16 cellular contexts compared by ENCODE assay signal in the genomic region with DNA sequence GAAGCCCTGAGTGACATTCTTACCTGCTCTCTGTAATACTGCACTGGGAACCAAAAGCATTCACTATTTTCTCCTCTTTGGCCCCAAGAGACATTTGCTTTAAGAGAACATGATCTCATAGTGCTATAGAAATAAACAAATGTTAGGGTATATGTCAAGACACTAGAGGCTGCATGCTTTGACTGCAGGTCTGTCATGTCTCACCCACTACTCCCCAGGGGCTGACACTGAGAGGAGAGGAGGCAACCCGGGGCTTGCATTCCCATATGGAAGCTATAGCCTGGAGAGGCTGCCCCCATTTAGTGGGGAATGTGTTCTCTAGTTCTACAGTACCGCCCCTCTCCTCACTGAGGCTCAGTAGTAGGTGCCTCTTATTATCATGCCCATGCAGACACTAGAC. TPM values are rescaled to one million over a fixed set of nuclear protein-coding genes. Genes with fewer than 3 reads are reported as not detected.
DNase-seq lines count a peak whose midpoint lies in the region; ATAC-seq and TF ChIP-seq lines count a peak whose summit lies in the region.
"Had no signal": no experiment of that assay in that cellular context is flagged by ENCODE, and none has a peak within 500 bp of the region (broad histone marks: within the 10 kb centered on the region; RNA-seq: fewer than 3 reads in every experiment).

No MANE protein-coding gene starts in this region.

- H3K79me2 ChIP-seq in Karpas-422 (ENCODE audit: low read length), result no peaks in the 10 kb centered on the region

- no peaks in the 10 kb centered on the region for H3K9me2 ChIP-seq in Karpas-422 (replicated peaks; ENCODE audit: insufficient read depth, low read length)

- peak overlapping the region; percentile 62; the same call in 1 of the 2 replicates for H2AFZ ChIP-seq in Karpas-422 (ENCODE audit: low read length)
- no peak overlapping the region for H2AFZ ChIP-seq in mesenchymal stem cell (ENCODE audit: low read depth, low read length)

- H3K9ac ChIP-seq in Karpas-422 (ENCODE audit: low read length) (no peak overlapping the region), mesenchymal stem cell (ENCODE audit: low read length) (no peak overlapping the region)

- H2BK12ac ChIP-seq in mesenchymal stem cell (ENCODE audit: low read length in 2 of 2), result peak overlapping the region in 1 of 2 experiments; percentile 77

- H3K9me3 ChIP-seq in HEK293 (ENCODE audit: control insufficient read depth, insufficient read depth, low read depth, low read length), result no peaks in the 10 kb centered on the region
- H3K9me3 ChIP-seq in Karpas-422 (ENCODE audit: low read length), result no peaks in the 10 kb centered on the region
- no peaks in the 10 kb centered on the region for H3K9me3 ChIP-seq in mesenchymal stem cell (ENCODE audit: control insufficient read depth, low read length)
- no peaks in the 10 kb centered on the region for H3K9me3 ChIP-seq in heart right ventricle
- H3K9me3 ChIP-seq: A549, BE2C, HAP-1 had no signal

- peak overlapping the region in 1 of 2 experiments; percentile 33 for H3K18ac ChIP-seq in mesenchymal stem cell (ENCODE audit: low read depth in 1 of 2, low read length in 2 of 2)

- intact Hi-C loops in heart right ventricle (cut with DNase I), result no loop called here

- CTCF ChIA-PET in HEK293 (lab: Yijun Ruan, JAX), result interaction anchor here (1.1 kb wide), 1 partner anchor 35 kb away, joined by 3 read pairs; no protein-coding TSS in a partner anchor

- no peak overlapping the region for H2BK120ac ChIP-seq in mesenchymal stem cell (ENCODE audit: low read depth, low read length)

- no peak overlapping the region for H3K4ac ChIP-seq in mesenchymal stem cell (ENCODE audit: low read depth in 1 of 2, low read length in 2 of 2)

- 0% methylated on average over 2 of the region's 2 CpGs for WGBS in mesenchymal stem cell
- 51 to 63% methylated on average over 2 of the region's 2 CpGs for WGBS in heart right ventricle, 2 donors

- no peak overlapping the region for H2AK5ac ChIP-seq in mesenchymal stem cell (ENCODE audit: low read length, severe bottlenecking)

- H3K4me1 ChIP-seq in HEK293 (ENCODE audit: control insufficient read depth, insufficient read depth, low read length), result peaks cover 6% of the 10 kb centered on the region; the same call in 1 of the 2 replicates
- H3K4me1 ChIP-seq in Karpas-422 (ENCODE audit: low read length), result peaks cover 42% of the 10 kb centered on the region
- no peaks in the 10 kb centered on the region for H3K4me1 ChIP-seq in mesenchymal stem cell (ENCODE audit: control insufficient read depth, insufficient read depth, low read depth, low read length)
- peaks cover 0 to 16% (median 9%) of the 10 kb centered on the region in 9 donors for H3K4me1 ChIP-seq in heart right ventricle

- H4K20me1 ChIP-seq in Karpas-422 (ENCODE audit: insufficient read depth, low read depth, low read length), result no peaks in the 10 kb centered on the region

- no peak overlapping the region for H3K27ac ChIP-seq in HEK293 (ENCODE audit: extremely low read depth, low read depth, low read length)
- peak overlapping the region; percentile 44 for H3K27ac ChIP-seq in Karpas-422 (ENCODE audit: low read length)
- H3K27ac ChIP-seq in mesenchymal stem cell (ENCODE audit: low read length, poor library complexity, severe bottlenecking), result no peak overlapping the region
- no peak overlapping the region for H3K27ac ChIP-seq in heart right ventricle
- H3K27ac ChIP-seq: A549, C4-2B, HL-60 had no signal

- DNase-seq in Karpas-422 (peak; percentile 69), NCI-H2171 treated with DMSO at 0.1 percent for 48 hours (lab: John Stamatoyannopoulos, UW) (peak; percentile 31), mesenchymal stem cell (peak; percentile 50), HT-29 (ENCODE audit: low spot score) (no peak), heart right ventricle (no peak)
- DNase-seq: BE2C; CD4-positive, alpha-beta memory T cell; DND-41; GF-D8; HFFc6 had no signal

- no peak overlapping the region for H2BK15ac ChIP-seq in mesenchymal stem cell (ENCODE audit: low read depth, poor library complexity, severe bottlenecking)

- H3K36me3 ChIP-seq in HEK293 (ENCODE audit: control insufficient read depth in 2 of 2, insufficient read depth in 1 of 2, low read length in 2 of 2) (no peaks in the 10 kb centered on the region), Karpas-422 (ENCODE audit: insufficient read depth, low read length) (no peaks in the 10 kb centered on the region), mesenchymal stem cell (ENCODE audit: control insufficient read depth in 1 of 2, insufficient read depth in 2 of 2, low read depth in 1 of 2, low read length in 2 of 2) (no peaks in the 10 kb centered on the region), heart right ventricle (no peaks in the 10 kb centered on the region)
- H3K36me3 ChIP-seq: BE2C, HAP-1 had no signal

- H3K27me3 ChIP-seq in Karpas-422 (ENCODE audit: low read length), result no peaks in the 10 kb centered on the region
- no peaks in the 10 kb centered on the region for H3K27me3 ChIP-seq in mesenchymal stem cell (ENCODE audit: control insufficient read depth in 1 of 2, insufficient read depth in 1 of 2, low read length in 2 of 2)
- H3K27me3 ChIP-seq in heart right ventricle, result peaks cover 0 to 11% (median 0%) of the 10 kb centered on the region in 7 donors
- H3K27me3 ChIP-seq: BE2C had no signal

- TF ChIP-seq CTCF in HEK293 (tag by site-specific recombination; IDR thresholded peaks at IDR 0.05) (no peak), heart right ventricle (IDR thresholded peaks at IDR 0.05) (no peak)

- no peak overlapping the region for H3K23ac ChIP-seq in mesenchymal stem cell (ENCODE audit: low read length in 2 of 2)

- POLR2A ChIA-PET in HEK293 (lab: Yijun Ruan, JAX), result no interaction called here

- no peaks in the 10 kb centered on the region for H3K79me1 ChIP-seq in mesenchymal stem cell (replicated peaks; ENCODE audit: low read length, poor library complexity, severe bottlenecking)

- H3K4me3 ChIP-seq in HEK293 (ENCODE audit: low read depth, low read length) (no peak overlapping the region), Karpas-422 (ENCODE audit: low read length) (peak overlapping the region; percentile 42; the same call in 1 of the 2 replicates), mesenchymal stem cell (ENCODE audit: insufficient read depth in 1 of 2, low read depth in 1 of 2, low read length in 2 of 2) (no peak overlapping the region), heart right ventricle (no peak overlapping the region)
- H3K4me3 ChIP-seq: A549, HAP-1 had no signal

- no peak for ATAC-seq in HG02623 (IDR thresholded peaks at IDR 0.05; ENCODE audit: unreplicated experiment)
- ATAC-seq in heart right ventricle, result no peak
- ATAC-seq: A549 had no signal

- no peak overlapping the region for H3K14ac ChIP-seq in mesenchymal stem cell (ENCODE audit: low read length in 2 of 2)

- H3K4me2 ChIP-seq in Karpas-422 (ENCODE audit: low read depth, low read length, poor library complexity, severe bottlenecking) (peak overlapping the region; percentile 60), mesenchymal stem cell (ENCODE audit: low read length, poor library complexity, severe bottlenecking) (no peak overlapping the region)
- H3K4me2 ChIP-seq: A549 had no signal

- no peak overlapping the region for H4K91ac ChIP-seq in mesenchymal stem cell (ENCODE audit: low read length)

- H2BK5ac ChIP-seq in mesenchymal stem cell (ENCODE audit: low read depth, low read length, poor library complexity, severe bottlenecking), result no peak overlapping the region

- peak overlapping the region; percentile 14 for H4K8ac ChIP-seq in mesenchymal stem cell (ENCODE audit: low read length)

TF ChIP-seq in HEK293, 187 proteins besides CTCF, POLR2A, EP300 and RAD21:
- TF ChIP-seq ZNF670 (tag by site-specific recombination; IDR thresholded peaks at IDR 0.05; ENCODE audit: low read depth) (no peak), ZFP69B (tag by site-specific recombination; IDR thresholded peaks at IDR 0.05) (no peak), BCL11B (tag by site-specific recombination; IDR thresholded peaks at IDR 0.05; ENCODE audit: low read depth) (no peak), ZNF600 (tag by site-specific recombination; IDR thresholded peaks at IDR 0.05) (no peak), ZNF19 (tag by site-specific recombination; IDR thresholded peaks at IDR 0.05; ENCODE audit: low read depth) (no peak), GLIS1 (tag by site-specific recombination; IDR thresholded peaks at IDR 0.05) (0 out of 2 replicates have a peak, but pooled peaks have one; percentile 22)
TF ChIP-seq in HEK293: peak in this region for 1.

RNA-seq across cellular contexts. Expression of gene SLF2, which starts 5.0 kb away (rescaled TPM):
- 27.5 and 52.4 TPM in 2 replicates for total RNA-seq in Karpas-422 (2014; rRNA removed; shearing (Covaris generic); ENCODE audit: low replicate concordance)
- 18.2 TPM for polyA plus RNA-seq in mesenchymal stem cell (2013, experiment 1 of 2)
- 18.0 TPM for polyA plus RNA-seq in mesenchymal stem cell (2013, experiment 2 of 2)
- total RNA-seq in HT-29 (2014; rRNA removed; shearing (Covaris generic)), result 15.7 and 19.4 TPM in 2 replicates
- total RNA-seq in heart right ventricle, result 10 to 100 TPM; 15.8 to 23.6 (median 18.7) TPM
- 10 to 100 TPM in 1 of 2 donors, 1 to 10 TPM in 1; 4.8 to 17.3 TPM for polyA plus RNA-seq in heart right ventricle

Comparison
In these comparisons a context has a peak if more than half of its experiments do, and no peak if none do; other contexts are left out.
1. DNase-seq: peak in Karpas-422 (single experiment), NCI-H2171 treated with DMSO at 0.1 percent for 48 hours (single experiment) and mesenchymal stem cell (single experiment); none in HT-29 (single experiment) and heart right ventricle (0 of 2).